In genomic region chr22:39238124-39238466, GRCh38 we compare ENCODE assay signal across 15 cellular contexts. TPM values are rescaled to one million over a fixed set of nuclear protein-coding genes. Genes with fewer than 3 reads are reported as not detected.
DNase-seq lines count a peak whose midpoint lies in the region; ATAC-seq and TF ChIP-seq lines count a peak whose summit lies in the region.
"Had no signal": no experiment of that assay in that cellular context is flagged by ENCODE, and none has a peak within 500 bp of the region (broad histone marks: within the 10 kb centered on the region; RNA-seq: fewer than 3 reads in every experiment).

No MANE protein-coding gene starts in this region.

- no peaks in the 10 kb centered on the region for H3K9me3 ChIP-seq in heart left ventricle
- H3K9me3 ChIP-seq in neuronal stem cell (replicated peaks in 1 of 2; ENCODE audit: control insufficient read depth in 2 of 2, insufficient read depth in 1 of 2, low read depth in 1 of 2, low read length in 2 of 2), result no peaks in the 10 kb centered on the region
- H3K9me3 ChIP-seq: BE2C had no signal

- H3K27me3 ChIP-seq in heart left ventricle (peaks cover 0 to 68% (median 0%) of the 10 kb centered on the region in 9 donors), neuronal stem cell (ENCODE audit: control insufficient read depth in 3 of 3, insufficient read depth in 3 of 3, low read depth in 1 of 3, low read length in 3 of 3) (peaks cover 0 to 18% (median 4%) of the 10 kb centered on the region in 3 experiments)

- H2BK15ac ChIP-seq in neuronal stem cell (ENCODE audit: low read length), result no peak overlapping the region

- TF ChIP-seq POLR2A in heart left ventricle (IDR thresholded peaks at IDR 0.05), result no peak

- H2BK120ac ChIP-seq in neuronal stem cell (ENCODE audit: low read depth, low read length), result no peak overlapping the region

- H3K18ac ChIP-seq in neuronal stem cell (ENCODE audit: low read length), result no peak overlapping the region

- H3K14ac ChIP-seq in neuronal stem cell (ENCODE audit: low read length), result no peak overlapping the region

- no peaks in the 10 kb centered on the region for H3K36me3 Mint-ChIP-seq in type B pancreatic cell
- H3K36me3 Mint-ChIP-seq in activated CD4-positive, alpha-beta T cell treated with anti-CD3 and anti-CD28 coated beads, Interleukin-2, amount 10 ng/mL, durations not matched to agents 24 days and 14 days (ENCODE audit: low read depth), result peaks cover 2% of the 10 kb centered on the region
- H3K36me3 Mint-ChIP-seq: activated naive CD8-positive, alpha-beta T cell had no signal

- H3K27ac ChIP-seq in heart left ventricle (peak overlapping the region; percentile 84 to 98 (median 94)), cingulate gyrus (ENCODE audit: low read depth, low read length) (peak overlapping the region; percentile 72), neuronal stem cell (replicated peaks; ENCODE audit: low read length) (no peak overlapping the region)

- no peak overlapping the region for H3K4me2 ChIP-seq in neuronal stem cell (ENCODE audit: insufficient read depth, low read length, poor library complexity, severe bottlenecking)

- no peaks in the 10 kb centered on the region for H3K9me3 Mint-ChIP-seq in type B pancreatic cell
- H3K9me3 Mint-ChIP-seq in activated CD4-positive, alpha-beta T cell treated with anti-CD3 and anti-CD28 coated beads, Interleukin-2, amount 10 ng/mL, durations not matched to agents 24 days and 14 days, result no peaks in the 10 kb centered on the region

- H3K36me3 ChIP-seq in heart left ventricle (peaks cover 0 to 20% (median 0%) of the 10 kb centered on the region in 9 donors), neuronal stem cell (replicated peaks in 1 of 2; ENCODE audit: control insufficient read depth in 2 of 2, insufficient read depth in 2 of 2, low read length in 2 of 2) (no peaks in the 10 kb centered on the region)
- H3K36me3 ChIP-seq: BE2C had no signal

- TF ChIP-seq CTCF in heart left ventricle (IDR thresholded peaks at IDR 0.05) (no peak), type B pancreatic cell (conservative IDR thresholded peaks at IDR 0.05) (no peak)

- H2AK5ac ChIP-seq in neuronal stem cell (ENCODE audit: low read depth, low read length), result no peak overlapping the region

- H4K91ac ChIP-seq in neuronal stem cell (ENCODE audit: low read depth, low read length, poor library complexity), result no peak overlapping the region

- H2AFZ ChIP-seq in neuronal stem cell (ENCODE audit: low read length), result no peak overlapping the region

- peaks cover 56% of the 10 kb centered on the region for H3K4me1 Mint-ChIP-seq in type B pancreatic cell (ENCODE audit: unreplicated experiment)
- peaks cover 47% of the 10 kb centered on the region for H3K4me1 Mint-ChIP-seq in activated CD4-positive, alpha-beta T cell treated with anti-CD3 and anti-CD28 coated beads, Interleukin-2, amount 10 ng/mL, durations not matched to agents 24 days and 14 days

- no peak overlapping the region for H3K4me3 Mint-ChIP-seq in type B pancreatic cell
- H3K4me3 Mint-ChIP-seq in activated CD4-positive, alpha-beta T cell treated with anti-CD3 and anti-CD28 coated beads, Interleukin-2, amount 10 ng/mL, durations not matched to agents 24 days and 14 days, result no peak overlapping the region
- H3K4me3 Mint-ChIP-seq: activated CD8-positive, alpha-beta memory T cell treated with anti-CD3 and anti-CD28 coated beads, Interleukin-2, amount 10 ng/mL, durations not matched to agents 7 days and 5 days; activated naive CD8-positive, alpha-beta T cell had no signal

- peak overlapping the region; percentile 19 for H3K23ac ChIP-seq in neuronal stem cell (ENCODE audit: low read depth, low read length, poor library complexity)

- no peaks in the 10 kb centered on the region for H3K79me1 ChIP-seq in neuronal stem cell (ENCODE audit: low read depth, low read length)

- no peak overlapping the region for H3K9ac ChIP-seq in neuronal stem cell (ENCODE audit: low read depth, low read length, poor library complexity)

- H3K4ac ChIP-seq in neuronal stem cell (ENCODE audit: low read length), result no peak overlapping the region

- no peak overlapping the region for H4K8ac ChIP-seq in neuronal stem cell (ENCODE audit: low read depth, low read length)

- no peak overlapping the region for H2BK5ac ChIP-seq in neuronal stem cell (ENCODE audit: low read length)

- no peak for ATAC-seq in heart left ventricle
- no peak for ATAC-seq in left cardiac atrium
- ATAC-seq: activated CD8-positive, alpha-beta memory T cell treated with anti-CD3 and anti-CD28 coated beads, Interleukin-2, amount 10 ng/mL, durations not matched to agents 7 days and 5 days had no signal

- in situ Hi-C loops in KBM-7 (cut with MboI; ENCODE audit: low pct_unique_long_range_greater_than_20kb, low sequenced_read_pairs), result no loop called here

- peaks cover 27 to 99% (median 85%) of the 10 kb centered on the region in 12 donors for H3K4me1 ChIP-seq in heart left ventricle
- peaks cover 47 to 66% of the 10 kb centered on the region in 2 donors for H3K4me1 ChIP-seq in neuronal stem cell (ENCODE audit: control insufficient read depth in 2 of 2, insufficient read depth in 1 of 2, low read depth in 1 of 2, low read length in 2 of 2)

- H3K27me3 Mint-ChIP-seq in type B pancreatic cell, result peaks cover 19% of the 10 kb centered on the region
- peaks cover 64% of the 10 kb centered on the region for H3K27me3 Mint-ChIP-seq in activated CD4-positive, alpha-beta T cell treated with anti-CD3 and anti-CD28 coated beads, Interleukin-2, amount 10 ng/mL, durations not matched to agents 24 days and 14 days

- H3K4me3 ChIP-seq in heart left ventricle (peak overlapping the region in 8 of 12 donors; percentile 3 to 89 (median 12)), neuronal stem cell (ENCODE audit: low read length in 2 of 2) (no peak overlapping the region)

- intact Hi-C loops in heart left ventricle (cut with DNase I), result loop anchor here in 5 of 10 donors (5.0 to 10.0 kb wide), 7 partner anchors 39 to 287 kb away; partner anchors contain the start of gene ATF4 (in 2 of the 5)
- intact Hi-C loops in left cardiac atrium (cut with DNase I), result loop anchor here in 1 of 2 donors (10.0 kb wide), 1 partner anchor 63 kb away; no protein-coding TSS in a partner anchor
- intact Hi-C loops in activated CD4-positive, alpha-beta T cell treated with anti-CD3 and anti-CD28 coated beads, Interleukin-2, amount 10 ng/mL, durations not matched to agents 24 days and 14 days (cut with micrococcal nuclease), result loop anchor here (5.0 kb wide), 2 partner anchors 66 to 79 kb away; partner anchors contain the start of gene RPL3

- peak overlapping the region; percentile 43 for H3K27ac Mint-ChIP-seq in type B pancreatic cell
- no peak overlapping the region for H3K27ac Mint-ChIP-seq in activated CD4-positive, alpha-beta T cell treated with anti-CD3 and anti-CD28 coated beads, Interleukin-2, amount 10 ng/mL, durations not matched to agents 24 days and 14 days
- H3K27ac Mint-ChIP-seq: activated CD8-positive, alpha-beta memory T cell treated with anti-CD3 and anti-CD28 coated beads, Interleukin-2, amount 10 ng/mL, durations not matched to agents 7 days and 5 days; activated naive CD8-positive, alpha-beta T cell had no signal

- WGBS in heart left ventricle, 4 donors, result 53 to 75% (median 61%) methylated on average over 4 of the region's 4 CpGs
- WGBS in neuronal stem cell (ENCODE audit: extremely low coverage in 2 of 2, insufficient read length in 2 of 2, insufficient replicate concordance in 1 of 2), 2 donors, result no CpG with 5 or more reads among the region's 4 CpGs

- H2BK12ac ChIP-seq in neuronal stem cell (ENCODE audit: low read length), result no peak overlapping the region

- DNase-seq in heart left ventricle (no peak), left cardiac atrium (no peak), neuronal stem cell (ENCODE audit: low spot score) (no peak), type B pancreatic cell (ENCODE audit: extremely low spot score, unreplicated experiment) (no peak), T-helper 9 cell (no peak), KBM-7 (no peak)
- DNase-seq in activated CD4-positive, alpha-beta T cell treated with anti-CD3 and anti-CD28 coated beads, Interleukin-2, amount 10 ng/mL, durations not matched to agents 24 days and 14 days, result no peak
- DNase-seq: activated CD8-positive, alpha-beta memory T cell treated with anti-CD3 and anti-CD28 coated beads, Interleukin-2, amount 10 ng/mL, durations not matched to agents 7 days and 5 days; BE2C; EL; NCI-H1417 treated with DMSO at 0.1 percent for 48 hours; NCI-H2107; SW 1271 had no signal

RNA-seq across cellular contexts. Expression of gene PDGFB, which starts 6.7 kb away (rescaled TPM):
- total RNA-seq in heart left ventricle (10 to 100 TPM; 15.2 to 43.7 (median 21.8) TPM), left cardiac atrium (10 to 100 TPM; 17.5 to 51.2 TPM), type B pancreatic cell (ENCODE audit: low replicate concordance) (2.9 and 5.1 TPM in 2 replicates)
- 10 to 100 TPM in 1 of 2 donors, 1 to 10 TPM in 1; 9.0 to 21.3 TPM for polyA plus RNA-seq in heart left ventricle
- polyA plus RNA-seq in neuronal stem cell (2013, experiment 1 of 2), result 2.6 TPM
- polyA plus RNA-seq in neuronal stem cell (2013, experiment 2 of 2), result 2.8 TPM
- 2.2 and 2.3 TPM in 2 replicates for total RNA-seq in activated CD4-positive, alpha-beta T cell treated with anti-CD3 and anti-CD28 coated beads, Interleukin-2, amount 10 ng/mL, durations not matched to agents 24 days and 14 days

Comparison
In these comparisons a context has a peak if more than half of its experiments do, and no peak if none do; other contexts are left out.
1. H3K4me3 ChIP-seq: peak in heart left ventricle (8 of 12); none in neuronal stem cell (0 of 2).